Comparison of ENCODE assay signal across 8 cellular contexts in the genomic region with DNA sequence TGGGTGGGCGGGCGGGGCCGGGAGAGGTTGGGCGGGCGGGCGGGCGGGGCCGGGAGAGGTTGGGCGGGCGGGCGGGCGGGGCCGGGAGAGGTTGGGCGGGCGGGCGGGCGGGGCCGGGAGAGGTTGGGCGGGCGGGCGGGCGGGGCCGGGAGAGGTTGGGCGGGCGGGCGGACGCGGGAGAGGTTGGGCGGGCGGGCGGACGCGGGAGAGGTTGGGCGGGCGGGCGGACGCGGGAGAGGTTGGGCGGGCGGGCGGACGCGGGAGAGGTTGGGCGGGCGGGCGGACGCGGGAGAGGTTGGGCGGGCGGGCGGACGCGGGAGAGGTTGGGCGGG. TPM values are rescaled to one million over a fixed set of nuclear protein-coding genes. Genes with fewer than 3 reads are reported as not detected.
DNase-seq lines count a peak whose midpoint lies in the region; TF ChIP-seq lines count a peak whose summit lies in the region.
"Not testable (repeated sequence)": the region's sequence is repeated elsewhere in the genome, so short reads cannot be mapped to it uniquely, and the experiment has no call there.

No MANE protein-coding gene starts in this region.

- not testable (repeated sequence) for H3K27me3 Mint-ChIP-seq in activated naive CD4-positive, alpha-beta T cell treated with anti-CD3 and anti-CD28 coated beads, Interleukin-2, amount 10 ng/mL, durations not matched to agents 7 days and 5 days

- intact Hi-C loops in testis (cut with DNase I; ENCODE audit: low total_unique reads) = not testable (repeated sequence)

- H3K27ac ChIP-seq in SK-N-MC, hepatocyte: not testable (repeated sequence)
- peak overlapping the region; percentile 70 for H3K27ac ChIP-seq in effector memory CD4-positive, alpha-beta T cell (ENCODE audit: insufficient read depth, low read length, poor library complexity, severe bottlenecking)
- peak overlapping the region; percentile 85 for H3K27ac ChIP-seq in neutrophil
- peak overlapping the region in 1 of 2 donors; percentile 79 for H3K27ac ChIP-seq in testis

- H3K4me2 ChIP-seq in hepatocyte = peak overlapping the region; percentile 92

- peaks cover 52% of the 10 kb centered on the region for H3K4me1 Mint-ChIP-seq in activated naive CD4-positive, alpha-beta T cell treated with anti-CD3 and anti-CD28 coated beads, Interleukin-2, amount 10 ng/mL, durations not matched to agents 7 days and 5 days

- not testable (repeated sequence) for H2AFZ ChIP-seq in hepatocyte

- WGBS in hepatocyte (ENCODE audit: low lambda C conversion rate, missing lambda C conversion rate) = no CpG with 5 or more reads among the region's 54 CpGs
- no CpG with 5 or more reads among the region's 54 CpGs for whole genome bisulfite sequencing in testis, 2 donors

- peaks cover 22% of the 10 kb centered on the region for H3K36me3 Mint-ChIP-seq in activated naive CD4-positive, alpha-beta T cell treated with anti-CD3 and anti-CD28 coated beads, Interleukin-2, amount 10 ng/mL, durations not matched to agents 7 days and 5 days

- H3K4me3 ChIP-seq in BE2C (ENCODE audit: low read depth, low read length) (peak overlapping the region; percentile 76; the same call in 1 of the 2 replicates), HFF-Myc (replicated peaks; ENCODE audit: low read depth, low read length) (peak overlapping the region; percentile 54), SK-N-MC (peak overlapping the region; percentile 80), hepatocyte (peak overlapping the region; percentile 58), neutrophil (ENCODE audit: low read depth in 1 of 2, low read length in 1 of 2) (peak overlapping the region in 1 of 2 experiments; percentile 76), testis (peak overlapping the region; percentile 53 to 66)
- H3K4me3 ChIP-seq in effector memory CD4-positive, alpha-beta T cell (ENCODE audit: insufficient read depth, low read depth, low read length, poor library complexity, severe bottlenecking) = not testable (repeated sequence)

- H3K9me3 ChIP-seq in BE2C; SK-N-MC (ENCODE audit: low read depth, low read length); effector memory CD4-positive, alpha-beta T cell (ENCODE audit: control insufficient read depth, low read length); hepatocyte (ENCODE audit: low read depth); neutrophil; testis: not testable (repeated sequence)

- H3K9me3 Mint-ChIP-seq in activated naive CD4-positive, alpha-beta T cell treated with anti-CD3 and anti-CD28 coated beads, Interleukin-2, amount 10 ng/mL, durations not matched to agents 7 days and 5 days = not testable (repeated sequence)

- H3K4me1 ChIP-seq in BE2C; hepatocyte (ENCODE audit: insufficient read depth): not testable (repeated sequence)
- peaks cover 14% of the 10 kb centered on the region for H3K4me1 ChIP-seq in effector memory CD4-positive, alpha-beta T cell (ENCODE audit: control insufficient read depth, insufficient read depth, low read length, poor library complexity, severe bottlenecking)
- peaks cover 18 to 20% of the 10 kb centered on the region in 2 experiments for H3K4me1 ChIP-seq in neutrophil (ENCODE audit: control insufficient read depth in 1 of 2, insufficient read depth in 1 of 2, low read depth in 1 of 2, low read length in 1 of 2)
- H3K4me1 ChIP-seq in testis = peaks cover 16% of the 10 kb centered on the region

- H4K20me1 ChIP-seq in hepatocyte (ENCODE audit: insufficient read depth, poor library complexity, severe bottlenecking) = not testable (repeated sequence)

- TF ChIP-seq CTCF in BE2C (IDR thresholded peaks at IDR 0.05; ENCODE audit: low read depth, low read length); HFF-Myc (IDR thresholded peaks at IDR 0.05; ENCODE audit: low read depth, low read length, missing control alignments); hepatocyte (IDR thresholded peaks at IDR 0.05; ENCODE audit: poor library complexity); neutrophil (IDR thresholded peaks at IDR 0.05); testis (IDR thresholded peaks at IDR 0.05): not testable (repeated sequence)

- H3K27me3 ChIP-seq in BE2C; effector memory CD4-positive, alpha-beta T cell (replicated peaks; ENCODE audit: control insufficient read depth, insufficient read depth, low read length, poor library complexity, severe bottlenecking); hepatocyte; neutrophil; testis: not testable (repeated sequence)

- peak overlapping the region; percentile 98 for H3K27ac Mint-ChIP-seq in activated naive CD4-positive, alpha-beta T cell treated with anti-CD3 and anti-CD28 coated beads, Interleukin-2, amount 10 ng/mL, durations not matched to agents 7 days and 5 days

- CTCF ChIA-PET in activated naive CD4-positive, alpha-beta T cell treated with anti-CD3 and anti-CD28 coated beads, Interleukin-2, amount 10 ng/mL, durations not matched to agents 7 days and 5 days (lab: Charles Lee) = not testable (repeated sequence)

- not testable (repeated sequence) for H3K9ac ChIP-seq in SK-N-MC (ENCODE audit: insufficient read length)

- H3K36me3 ChIP-seq in BE2C; SK-N-MC (ENCODE audit: insufficient read depth, low read length); effector memory CD4-positive, alpha-beta T cell (ENCODE audit: control insufficient read depth, insufficient read depth, low read length); hepatocyte (replicated peaks; ENCODE audit: insufficient read depth, low read depth); neutrophil; testis (ENCODE audit: low read depth, missing control alignments): not testable (repeated sequence)

- peak overlapping the region; percentile 81 for H3K4me3 Mint-ChIP-seq in activated naive CD4-positive, alpha-beta T cell treated with anti-CD3 and anti-CD28 coated beads, Interleukin-2, amount 10 ng/mL, durations not matched to agents 7 days and 5 days

- H3K79me2 ChIP-seq in hepatocyte = peaks cover 38% of the 10 kb centered on the region

- not testable (repeated sequence) for DNase-seq in BE2C; HFF-Myc (ENCODE audit: extremely low read depth, low read depth); SK-N-MC (ENCODE audit: low read depth, low spot score); activated naive CD4-positive, alpha-beta T cell treated with anti-CD3 and anti-CD28 coated beads, Interleukin-2, amount 10 ng/mL, durations not matched to agents 7 days and 5 days; effector memory CD4-positive, alpha-beta T cell; hepatocyte (ENCODE audit: low spot score); testis

- TF ChIP-seq POLR2A in testis (IDR thresholded peaks at IDR 0.05) = not testable (repeated sequence)

- H3K9me2 ChIP-seq in hepatocyte (replicated peaks; ENCODE audit: insufficient read depth) = not testable (repeated sequence)

RNA-seq across cellular contexts. Expression of a gene that starts 0.3 kb away (rescaled TPM):
- 42.5 TPM for polyA plus RNA-seq in BE2C (2012; ENCODE audit: insufficient read depth, insufficient read length, low read depth)
- total RNA-seq in hepatocyte (31.3 and 47.4 TPM in 2 replicates), testis (10 to 100 TPM; 63.1 to 72.5 TPM)
- polyA plus RNA-seq in hepatocyte (29.9 and 33.3 TPM in 2 replicates), testis (ENCODE audit: insufficient read depth, low read depth, low replicate concordance) (33.2 TPM)

RNA-seq across cellular contexts. Expression of a gene that starts 9.4 kb away (rescaled TPM):
- 327 TPM for polyA plus RNA-seq in BE2C (2012; ENCODE audit: insufficient read depth, insufficient read length, low read depth)
- total RNA-seq in hepatocyte (68.5 and 71.2 TPM in 2 replicates), testis (10 to 100 TPM; 76.1 to 79.0 TPM)
- polyA plus RNA-seq in hepatocyte (90.1 and 126 TPM in 2 replicates), testis (ENCODE audit: insufficient read depth, low read depth, low replicate concordance) (143 TPM)
